In genomic region chr2:104947411-104947810, GRCh38 we compare ENCODE assay signal across 8 cellular contexts.
DNase-seq lines count a peak whose midpoint lies in the region; ATAC-seq, FAIRE-seq and TF ChIP-seq lines count a peak whose summit lies in the region.
"Not testable (repeated sequence)": the region's sequence is repeated elsewhere in the genome, so short reads cannot be mapped to it uniquely, and the experiment has no call there.

No MANE protein-coding gene starts in this region.

- not testable (repeated sequence) for H4K20me1 ChIP-seq in PC-3 (ENCODE audit: low read length)

- POLR2A ChIA-PET in PC-3 (lab: Charles Lee; ENCODE audit: unreplicated experiment): not testable (repeated sequence)

- not testable (repeated sequence) for H3K4me1 ChIP-seq in PC-3 (ENCODE audit: insufficient read depth, low read length); foreskin keratinocyte; lower lobe of right lung; trophoblast cell (ENCODE audit: control insufficient read depth in 1 of 2, insufficient read depth in 2 of 2, low read length in 2 of 2)

- DNase-seq in HT-29 (ENCODE audit: low spot score) (peak; percentile 25), PC-3 (peak; percentile 78), bronchial epithelial cell (ENCODE audit: low read depth) (peak; percentile 78), foreskin keratinocyte (peak in 1 of 2 donors; percentile 15), trophoblast cell (peak; percentile 63 to 67)
- DNase-seq in lower lobe of right lung; type B pancreatic cell (ENCODE audit: extremely low spot score, unreplicated experiment): not testable (repeated sequence)

- not testable (repeated sequence) for H2AK5ac ChIP-seq in trophoblast cell (ENCODE audit: low read length)

- H3K36me3 ChIP-seq in PC-3 (ENCODE audit: low read depth, low read length); bronchial epithelial cell (ENCODE audit: control insufficient read depth, insufficient read depth, low read length); lower lobe of right lung; trophoblast cell (ENCODE audit: control insufficient read depth in 1 of 2, insufficient read depth in 2 of 2, low read length in 2 of 2): not testable (repeated sequence)

- H3K27me3 ChIP-seq in PC-3 (ENCODE audit: low read length): peaks cover 34% of the 10 kb centered on the region
- H3K27me3 ChIP-seq in bronchial epithelial cell (ENCODE audit: control insufficient read depth, insufficient read depth, low read length); foreskin keratinocyte; lower lobe of right lung (ENCODE audit: low read depth); trophoblast cell (ENCODE audit: insufficient read depth, low read length): not testable (repeated sequence)

- H3K36me3 Mint-ChIP-seq in type B pancreatic cell: not testable (repeated sequence)

- not testable (repeated sequence) for H3K23ac ChIP-seq in trophoblast cell (ENCODE audit: low read length)

- H3K4me3 Mint-ChIP-seq in type B pancreatic cell: peak overlapping the region; percentile 61

- intact Hi-C loops in PC-3 (cut with micrococcal nuclease): loop anchor here (10.0 kb wide), 1 partner anchor 913 kb away; no protein-coding TSS in a partner anchor
- intact Hi-C loops in lower lobe of right lung (cut with DNase I): not testable (repeated sequence)

- peak overlapping the region; percentile 74 for H2BK12ac ChIP-seq in trophoblast cell (ENCODE audit: low read length)

- not testable (repeated sequence) for BruUV-seq in PC-3 (replicated peaks; lab: Mats Ljungman, UMichigan)

- H3K9me3 Mint-ChIP-seq in type B pancreatic cell: not testable (repeated sequence)

- H2BK5ac ChIP-seq in trophoblast cell (ENCODE audit: low read depth, low read length, poor library complexity): not testable (repeated sequence)

- H3K4me3 ChIP-seq in PC-3 (ENCODE audit: low read length): peak overlapping the region; percentile 50
- not testable (repeated sequence) for H3K4me3 ChIP-seq in bronchial epithelial cell (ENCODE audit: low read depth, low read length); lower lobe of right lung; trophoblast cell (ENCODE audit: low read depth, low read length)

- not testable (repeated sequence) for H3K9ac ChIP-seq in PC-3 (ENCODE audit: low read length); trophoblast cell (ENCODE audit: low read length)

- not testable (repeated sequence) for H3K18ac ChIP-seq in trophoblast cell (ENCODE audit: low read length)

- H3K79me1 ChIP-seq in trophoblast cell (ENCODE audit: low read length): not testable (repeated sequence)

- H3K4me1 Mint-ChIP-seq in type B pancreatic cell (ENCODE audit: unreplicated experiment): not testable (repeated sequence)

- not testable (repeated sequence) for H3K14ac ChIP-seq in trophoblast cell (ENCODE audit: low read length)

- not testable (repeated sequence) for H2BK120ac ChIP-seq in trophoblast cell (ENCODE audit: insufficient read depth, low read length, poor library complexity)

- peak overlapping the region; percentile 64 for H4K8ac ChIP-seq in trophoblast cell (ENCODE audit: low read depth, low read length)

- CTCF ChIA-PET in PC-3 (lab: Charles Lee): not testable (repeated sequence)

- not testable (repeated sequence) for H3K9me2 ChIP-seq in PC-3 (replicated peaks; ENCODE audit: low read length)

- H2AFZ ChIP-seq in PC-3 (ENCODE audit: low read length): peak overlapping the region; percentile 71
- peak overlapping the region; percentile 35 for H2AFZ ChIP-seq in trophoblast cell (ENCODE audit: insufficient read depth, low read length, poor library complexity)

- peaks cover 14% of the 10 kb centered on the region for H3K27me3 Mint-ChIP-seq in type B pancreatic cell

- H3K4ac ChIP-seq in trophoblast cell (ENCODE audit: low read depth, low read length): not testable (repeated sequence)

- peak overlapping the region; percentile 43 for H4K12ac ChIP-seq in trophoblast cell (ENCODE audit: low read depth, low read length)

- TF ChIP-seq CTCF in C4-2B (conservative IDR thresholded peaks at IDR 0.05); PC-3 (conservative IDR thresholded peaks at IDR 0.05; ENCODE audit: low read depth, low read length); bronchial epithelial cell (IDR thresholded peaks at IDR 0.05; ENCODE audit: insufficient read depth, low read length, severe bottlenecking); foreskin keratinocyte (conservative IDR thresholded peaks at IDR 0.05); lower lobe of right lung (IDR thresholded peaks at IDR 0.05); type B pancreatic cell (conservative IDR thresholded peaks at IDR 0.05): not testable (repeated sequence)

- peak; percentile 75 for ATAC-seq in PC-3
- ATAC-seq in foreskin keratinocyte: peak; percentile 35
- ATAC-seq in lower lobe of right lung: peak; percentile 41 to 45

- H4K91ac ChIP-seq in trophoblast cell (ENCODE audit: low read depth, low read length): not testable (repeated sequence)

- H3F3A ChIP-seq in PC-3 (ENCODE audit: low read length, unreplicated experiment): not testable (repeated sequence)

- WGBS in trophoblast cell (ENCODE audit: extremely low coverage, insufficient coverage, insufficient read length): no CpG with 5 or more reads among the region's 7 CpGs

- peak overlapping the region; percentile 80 for H3K4me2 ChIP-seq in PC-3 (ENCODE audit: low read length)
- H3K4me2 ChIP-seq in trophoblast cell (ENCODE audit: low read length): not testable (repeated sequence)

- peak overlapping the region; percentile 24; the same call in 1 of the 2 replicates for H3K27ac ChIP-seq in C4-2B
- not testable (repeated sequence) for H3K27ac ChIP-seq in PC-3 (ENCODE audit: low read length); foreskin keratinocyte; lower lobe of right lung
- H3K27ac ChIP-seq in trophoblast cell (ENCODE audit: low read depth, low read length): peak overlapping the region; percentile 64

- H3K79me2 ChIP-seq in PC-3 (ENCODE audit: low read length); trophoblast cell (ENCODE audit: control insufficient read depth, insufficient read depth, low read length, poor library complexity): not testable (repeated sequence)

- H3K9me3 ChIP-seq in PC-3 (ENCODE audit: low read length); lower lobe of right lung; trophoblast cell (ENCODE audit: insufficient read depth, low read depth, low read length): not testable (repeated sequence)

- peak overlapping the region; percentile 91 for H3K27ac Mint-ChIP-seq in type B pancreatic cell

- FAIRE-seq in bronchial epithelial cell (lab: Jason Lieb, UNC): peak; percentile 95
